Comparison of ENCODE assay signal across 14 cellular contexts in the genomic region with DNA sequence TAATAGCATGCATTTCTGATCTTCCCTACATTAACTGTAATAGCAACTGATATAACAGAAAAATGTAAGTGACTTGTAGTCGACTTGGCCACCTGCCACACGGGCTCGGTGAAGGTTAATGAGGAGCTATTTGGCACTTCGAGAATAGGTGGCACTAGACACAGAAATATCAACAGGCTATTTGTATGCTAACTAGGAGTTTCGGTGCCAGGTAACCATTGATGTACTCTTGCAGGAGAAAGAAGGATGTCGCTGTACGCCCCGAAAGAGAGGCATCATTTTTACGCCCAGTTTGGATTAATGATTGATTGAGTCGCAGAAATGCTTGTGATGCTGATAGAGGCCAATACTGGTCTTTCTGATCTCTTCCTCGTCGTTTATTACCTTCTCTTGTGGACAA. TPM values are rescaled to one million over a fixed set of nuclear protein-coding genes. Genes with fewer than 3 reads are reported as not detected.
A peak's percentile ranks its signal among the peaks of the same experiment; 100 is the strongest.
DNase-seq lines count a peak whose midpoint lies in the region; ATAC-seq and TF ChIP-seq lines count a peak whose summit lies in the region.
"Had no signal": no experiment of that assay in that cellular context is flagged by ENCODE, and none has a peak within 500 bp of the region (broad histone marks: within the 10 kb centered on the region; RNA-seq: fewer than 3 reads in every experiment).

No MANE protein-coding gene starts in this region.

- TF ChIP-seq CTCF in thyroid gland (IDR thresholded peaks at IDR 0.05): no peak

- ATAC-seq in T-helper 17 cell: no peak
- ATAC-seq in GM18502 (IDR thresholded peaks at IDR 0.05; ENCODE audit: poor library complexity, unreplicated experiment): no peak

- intact Hi-C loops in activated CD4-positive, alpha-beta T cell treated with anti-CD3 and anti-CD28 coated beads, Interleukin-2, amount 10 ng/mL, durations not matched to agents 24 days and 14 days (cut with micrococcal nuclease): loop anchor here (2.0 to 5.0 kb wide), 2 partner anchors 42 to 207 kb away; no protein-coding TSS in a partner anchor
- intact Hi-C loops in thyroid gland (cut with DNase I): no loop called here

- WGBS in thyroid gland, 2 donors: 9 to 13% methylated on average over 12 of the region's 12 CpGs

- H3K27me3 Mint-ChIP-seq in activated CD4-positive, alpha-beta T cell treated with anti-CD3 and anti-CD28 coated beads, Interleukin-2, amount 10 ng/mL, durations not matched to agents 24 days and 14 days: peaks cover 85% of the 10 kb centered on the region
- H3K27me3 Mint-ChIP-seq in T-helper 17 cell (peaks cover 82% of the 10 kb centered on the region), immature natural killer cell (ENCODE audit: low read depth in 3 of 3) (peaks cover 45 to 69% (median 58%) of the 10 kb centered on the region in 3 donors)

- H3K4me1 Mint-ChIP-seq in activated CD4-positive, alpha-beta T cell treated with anti-CD3 and anti-CD28 coated beads, Interleukin-2, amount 10 ng/mL, durations not matched to agents 24 days and 14 days: peaks cover 40% of the 10 kb centered on the region
- H3K4me1 Mint-ChIP-seq in T-helper 17 cell (peaks cover 37% of the 10 kb centered on the region), immature natural killer cell (peaks cover 54 to 62% of the 10 kb centered on the region in 2 donors)

- H3K36me3 Mint-ChIP-seq in activated CD4-positive, alpha-beta T cell treated with anti-CD3 and anti-CD28 coated beads, Interleukin-2, amount 10 ng/mL, durations not matched to agents 24 days and 14 days (ENCODE audit: low read depth): peaks cover 6% of the 10 kb centered on the region
- H3K36me3 Mint-ChIP-seq in T-helper 17 cell (ENCODE audit: low read depth) (peaks cover 7% of the 10 kb centered on the region), immature natural killer cell (peaks cover 0 to 9% (median 0%) of the 10 kb centered on the region in 3 donors)

- H3K4me1 ChIP-seq in subcutaneous abdominal adipose tissue (ENCODE audit: control insufficient read depth in 5 of 5, insufficient read depth in 5 of 5, low read length in 5 of 5): peaks cover 15 to 84% (median 73%) of the 10 kb centered on the region in 5 donors
- H3K4me1 ChIP-seq in thyroid gland: peaks cover 29 to 56% of the 10 kb centered on the region in 2 donors
- H3K4me1 ChIP-seq: BE2C, HAP-1 had no signal

- peak overlapping the region; percentile 45 for H3K27ac Mint-ChIP-seq in activated CD4-positive, alpha-beta T cell treated with anti-CD3 and anti-CD28 coated beads, Interleukin-2, amount 10 ng/mL, durations not matched to agents 24 days and 14 days
- H3K27ac Mint-ChIP-seq in T-helper 17 cell: peak overlapping the region; percentile 29
- no peak overlapping the region for H3K27ac Mint-ChIP-seq in immature natural killer cell

- peak overlapping the region; percentile 55 for H3K27ac ChIP-seq in subcutaneous abdominal adipose tissue (ENCODE audit: low read depth, low read length)
- H3K27ac ChIP-seq in thyroid gland: no peak overlapping the region

- DNase-seq in activated CD4-positive, alpha-beta T cell treated with anti-CD3 and anti-CD28 coated beads, Interleukin-2, amount 10 ng/mL, durations not matched to agents 24 days and 14 days: peak; percentile 59
- DNase-seq in activated CD4-positive, alpha-beta T cell treated with anti-CD3 and anti-CD28 coated beads, Interleukin-2, amount 50 U/mL, for 1 hour: no peak
- no peak for DNase-seq in T-helper 17 cell
- no peak for DNase-seq in immature natural killer cell
- DNase-seq in thyroid gland: no peak
- DNase-seq in activated CD4-positive, CD25-positive, alpha-beta regulatory T cell (lab: John Stamatoyannopoulos, UW): no peak
- DNase-seq: activated gamma-delta T cell had no signal

- peak overlapping the region; percentile 33 to 73 (median 64) for H3K4me3 ChIP-seq in subcutaneous abdominal adipose tissue (ENCODE audit: low read depth in 1 of 5, low read length in 5 of 5)
- H3K4me3 ChIP-seq in thyroid gland (replicated peaks in 1 of 3): no peak overlapping the region

- H3K27me3 ChIP-seq in subcutaneous abdominal adipose tissue (ENCODE audit: control insufficient read depth in 5 of 5, insufficient read depth in 4 of 5, low read length in 5 of 5) (peaks cover 0 to 44% (median 36%) of the 10 kb centered on the region in 5 donors), thyroid gland (peaks cover 70% of the 10 kb centered on the region)

- peak overlapping the region; percentile 61 for H3K4me3 Mint-ChIP-seq in activated CD4-positive, alpha-beta T cell treated with anti-CD3 and anti-CD28 coated beads, Interleukin-2, amount 10 ng/mL, durations not matched to agents 24 days and 14 days
- H3K4me3 Mint-ChIP-seq in T-helper 17 cell (peak overlapping the region; percentile 73), immature natural killer cell (peak overlapping the region; percentile 58 to 93 (median 73))

- H3K9me3 ChIP-seq in T-helper 17 cell (ENCODE audit: control insufficient read depth, low read length, poor library complexity, severe bottlenecking): peaks cover 4% of the 10 kb centered on the region
- H3K9me3 ChIP-seq in subcutaneous abdominal adipose tissue (ENCODE audit: control insufficient read depth in 5 of 5, low read length in 5 of 5): no peaks in the 10 kb centered on the region
- H3K9me3 ChIP-seq in thyroid gland: no peaks in the 10 kb centered on the region
- H3K9me3 ChIP-seq: BE2C, HAP-1 had no signal

- no peak for TF ChIP-seq POLR2A in thyroid gland (IDR thresholded peaks at IDR 0.05)

- peak overlapping the region in 3 of 5 donors; percentile 12 to 38 (median 14) for H3K9ac ChIP-seq in subcutaneous abdominal adipose tissue (ENCODE audit: low read length in 5 of 5)

- H3K36me3 ChIP-seq in subcutaneous abdominal adipose tissue (ENCODE audit: control insufficient read depth in 5 of 5, insufficient read depth in 5 of 5, low read length in 5 of 5) (no peaks in the 10 kb centered on the region), thyroid gland (no peaks in the 10 kb centered on the region)
- H3K36me3 ChIP-seq: BE2C, HAP-1 had no signal

- peaks cover 25% of the 10 kb centered on the region for H3K9me3 Mint-ChIP-seq in activated CD4-positive, alpha-beta T cell treated with anti-CD3 and anti-CD28 coated beads, Interleukin-2, amount 10 ng/mL, durations not matched to agents 24 days and 14 days
- peaks cover 0 to 25% (median 5%) of the 10 kb centered on the region in 6 donors for H3K9me3 Mint-ChIP-seq in immature natural killer cell

RNA-seq across cellular contexts. Expression of a gene that starts 0.5 kb away (rescaled TPM):
- 0.21 and 0.26 TPM in 2 replicates for total RNA-seq in activated CD4-positive, alpha-beta T cell treated with anti-CD3 and anti-CD28 coated beads, Interleukin-2, amount 10 ng/mL, durations not matched to agents 24 days and 14 days
- not detected for total RNA-seq in T-helper 17 cell
- polyA plus RNA-seq in immature natural killer cell: not detected
- total RNA-seq in thyroid gland: under 1 TPM in 1 of 4 donors, not detected in 3; 0.45 TPM
- total RNA-seq: IMR-90, mononuclear cell, Right ventricle myocardium superior had no signal
- polyA plus RNA-seq: IMR-90 had no signal

Comparison
In these comparisons a context has a peak if more than half of its experiments do, and no peak if none do; other contexts are left out.
1. H3K27ac Mint-ChIP-seq: peak in activated CD4-positive, alpha-beta T cell treated with anti-CD3 and anti-CD28 coated beads, Interleukin-2, amount 10 ng/mL, durations not matched to agents 24 days and 14 days (single experiment) and T-helper 17 cell (single experiment); none in immature natural killer cell (0 of 6).
2. H3K4me3 ChIP-seq: peak in subcutaneous abdominal adipose tissue (5 of 5); none in thyroid gland (0 of 3).
3. Peak in every context shown above with its lines, with median percentiles within 50 percentile points of each other: H3K4me3 Mint-ChIP-seq.